ENCODE assay signal across 11 cellular contexts in genomic region chr12:118050972-118051910, GRCh38. TPM values are rescaled to one million over a fixed set of nuclear protein-coding genes. Genes with fewer than 3 reads are reported as not detected.
DNase-seq lines count a peak whose midpoint lies in the region; ATAC-seq, FAIRE-seq and TF ChIP-seq lines count a peak whose summit lies in the region.
"Had no signal": no experiment of that assay in that cellular context is flagged by ENCODE, and none has a peak within 500 bp of the region (broad histone marks: within the 10 kb centered on the region; RNA-seq: fewer than 3 reads in every experiment).

No MANE protein-coding gene starts in this region.

- no peaks in the 10 kb centered on the region for H3K27me3 ChIP-seq in esophagus muscularis mucosa
- H3K27me3 ChIP-seq in prostate gland (replicated peaks; ENCODE audit: insufficient read depth): no peaks in the 10 kb centered on the region

- H3K36me3 Mint-ChIP-seq in activated CD8-positive, alpha-beta T cell treated with anti-CD3 and anti-CD28 coated beads for 36 hours (ENCODE audit: low read depth): peaks cover 29% of the 10 kb centered on the region
- H3K36me3 Mint-ChIP-seq in activated CD8-positive, alpha-beta T cell treated with anti-CD3 and anti-CD28 coated beads, Interleukin-2, amount 10 ng/mL, durations not matched to agents 7 days and 5 days (ENCODE audit: low read depth): peaks cover 31% of the 10 kb centered on the region
- peaks cover 84% of the 10 kb centered on the region for H3K36me3 Mint-ChIP-seq in stimulated activated effector memory CD8-positive, alpha-beta T cell treated with anti-CD3 and anti-CD28 coated beads, Interleukin-12 subunit alpha, Interleukin-12 subunit beta, amount 100 ng/mL, for 72 hours

- TF ChIP-seq POLR2A in esophagus muscularis mucosa (IDR thresholded peaks at IDR 0.05; ENCODE audit: low read depth) (no peak), prostate gland (IDR thresholded peaks at IDR 0.05) (no peak), GM12891 (IDR thresholded peaks at IDR 0.05; ENCODE audit: low read depth, low read length) (no peak)

- H3K27ac Mint-ChIP-seq in activated CD8-positive, alpha-beta T cell treated with anti-CD3 and anti-CD28 coated beads for 36 hours: peak overlapping the region; percentile 68
- H3K27ac Mint-ChIP-seq in activated CD8-positive, alpha-beta T cell treated with anti-CD3 and anti-CD28 coated beads, Interleukin-2, amount 10 ng/mL, durations not matched to agents 7 days and 5 days: no peak overlapping the region
- H3K27ac Mint-ChIP-seq in stimulated activated effector memory CD8-positive, alpha-beta T cell treated with anti-CD3 and anti-CD28 coated beads, Interleukin-12 subunit alpha, Interleukin-12 subunit beta, amount 100 ng/mL, for 72 hours: peak overlapping the region; percentile 89

- no peak for TF ChIP-seq CTCF in activated CD8-positive, alpha-beta T cell treated with anti-CD3 and anti-CD28 coated beads for 36 hours (IDR thresholded peaks at IDR 0.05)
- no peak for TF ChIP-seq CTCF in RWPE1 (conservative IDR thresholded peaks at IDR 0.05; ENCODE audit: low read depth)
- no peak for TF ChIP-seq CTCF in esophagus muscularis mucosa (IDR thresholded peaks at IDR 0.05)
- TF ChIP-seq CTCF in prostate gland (IDR thresholded peaks at IDR 0.05): no peak

- intact Hi-C loops in activated CD8-positive, alpha-beta T cell treated with anti-CD3 and anti-CD28 coated beads for 36 hours (cut with micrococcal nuclease): loop anchor here (10.0 kb wide), 1 partner anchor 176 kb away; no protein-coding TSS in a partner anchor
- intact Hi-C loops in esophagus muscularis mucosa (cut with DNase I) (loop anchor here (5.0 kb wide), 1 partner anchor 34 kb away; the partner anchor contains the start of gene RFC5), prostate gland (cut with DNase I) (no loop called here)

- no peak for FAIRE-seq in GM12891 (lab: Jason Lieb, UNC)

- TF ChIP-seq EP300 in esophagus muscularis mucosa (IDR thresholded peaks at IDR 0.05): no peak

- H3K4me1 ChIP-seq in esophagus muscularis mucosa (peaks cover 35 to 49% (median 38%) of the 10 kb centered on the region in 4 donors), prostate gland (replicated peaks) (no peaks in the 10 kb centered on the region)

- H3K9me3 Mint-ChIP-seq in activated CD8-positive, alpha-beta T cell treated with anti-CD3 and anti-CD28 coated beads for 36 hours: no peaks in the 10 kb centered on the region
- no peaks in the 10 kb centered on the region for H3K9me3 Mint-ChIP-seq in activated CD8-positive, alpha-beta T cell treated with anti-CD3 and anti-CD28 coated beads, Interleukin-2, amount 10 ng/mL, durations not matched to agents 7 days and 5 days (ENCODE audit: insufficient read depth)
- H3K9me3 Mint-ChIP-seq in stimulated activated effector memory CD8-positive, alpha-beta T cell treated with anti-CD3 and anti-CD28 coated beads, Interleukin-12 subunit alpha, Interleukin-12 subunit beta, amount 100 ng/mL, for 72 hours: no peaks in the 10 kb centered on the region
- H3K9me3 Mint-ChIP-seq: activated T-cell treated with anti-CD3 and anti-CD28 coated beads, Interleukin-2, amount 50 U/mL, for 4 hours had no signal

- H3K4me1 Mint-ChIP-seq in activated CD8-positive, alpha-beta T cell treated with anti-CD3 and anti-CD28 coated beads for 36 hours (ENCODE audit: low read depth): peaks cover 39% of the 10 kb centered on the region
- H3K4me1 Mint-ChIP-seq in activated CD8-positive, alpha-beta T cell treated with anti-CD3 and anti-CD28 coated beads, Interleukin-2, amount 10 ng/mL, durations not matched to agents 7 days and 5 days (ENCODE audit: low read depth): peaks cover 17% of the 10 kb centered on the region
- H3K4me1 Mint-ChIP-seq in stimulated activated effector memory CD8-positive, alpha-beta T cell treated with anti-CD3 and anti-CD28 coated beads, Interleukin-12 subunit alpha, Interleukin-12 subunit beta, amount 100 ng/mL, for 72 hours: peaks cover 36% of the 10 kb centered on the region

- 88% methylated on average over 12 of the region's 12 CpGs for WGBS in esophagus muscularis mucosa
- WGBS in prostate gland: 85% methylated on average over 12 of the region's 12 CpGs

- POLR2A ChIA-PET in activated CD8-positive, alpha-beta T cell treated with anti-CD3 and anti-CD28 coated beads for 36 hours (lab: Charles Lee): interaction anchor here (0.8 to 1.2 kb wide), 3 partner anchors 8 to 18 kb away, joined by 3 to 5 read pairs (median 4); no protein-coding TSS in a partner anchor
- POLR2A ChIA-PET in activated CD8-positive, alpha-beta T cell treated with anti-CD3 and anti-CD28 coated beads, Interleukin-2, amount 10 ng/mL, durations not matched to agents 7 days and 5 days (lab: Charles Lee): interaction anchor here (1.2 kb wide), 1 partner anchor 9 kb away, joined by 5 read pairs; the partner anchor contains the start of gene WSB2
- POLR2A ChIA-PET in RWPE1 (lab: Yijun Ruan, JAX; ENCODE audit: low non-redundant PET): no interaction called here

- no peaks in the 10 kb centered on the region for H3K27me3 Mint-ChIP-seq in activated CD8-positive, alpha-beta T cell treated with anti-CD3 and anti-CD28 coated beads for 36 hours
- H3K27me3 Mint-ChIP-seq in activated CD8-positive, alpha-beta T cell treated with anti-CD3 and anti-CD28 coated beads, Interleukin-2, amount 10 ng/mL, durations not matched to agents 7 days and 5 days (ENCODE audit: low read depth): no peaks in the 10 kb centered on the region

- no peaks in the 10 kb centered on the region for H3K9me3 ChIP-seq in esophagus muscularis mucosa
- no peaks in the 10 kb centered on the region for H3K9me3 ChIP-seq in prostate gland

- no peak for ATAC-seq in activated CD8-positive, alpha-beta T cell treated with anti-CD3 and anti-CD28 coated beads for 36 hours
- ATAC-seq in activated CD8-positive, alpha-beta T cell treated with anti-CD3 and anti-CD28 coated beads, Interleukin-2, amount 10 ng/mL, durations not matched to agents 7 days and 5 days: no peak
- ATAC-seq in stimulated activated effector memory CD8-positive, alpha-beta T cell treated with anti-CD3 and anti-CD28 coated beads, Interleukin-12 subunit alpha, Interleukin-12 subunit beta, amount 100 ng/mL, for 72 hours: peak; percentile 66

- H3K36me3 ChIP-seq in esophagus muscularis mucosa (peaks cover 18 to 51% (median 36%) of the 10 kb centered on the region in 4 donors), prostate gland (no peaks in the 10 kb centered on the region)

- H3K4me3 Mint-ChIP-seq in activated CD8-positive, alpha-beta T cell treated with anti-CD3 and anti-CD28 coated beads for 36 hours: no peak overlapping the region
- H3K4me3 Mint-ChIP-seq in activated CD8-positive, alpha-beta T cell treated with anti-CD3 and anti-CD28 coated beads, Interleukin-2, amount 10 ng/mL, durations not matched to agents 7 days and 5 days: no peak overlapping the region
- peak overlapping the region; percentile 48 for H3K4me3 Mint-ChIP-seq in stimulated activated effector memory CD8-positive, alpha-beta T cell treated with anti-CD3 and anti-CD28 coated beads, Interleukin-12 subunit alpha, Interleukin-12 subunit beta, amount 100 ng/mL, for 72 hours
- H3K4me3 Mint-ChIP-seq: activated T-cell treated with anti-CD3 and anti-CD28 coated beads, Interleukin-2, amount 50 U/mL, for 4 hours had no signal

- CTCF ChIA-PET in activated CD8-positive, alpha-beta T cell treated with anti-CD3 and anti-CD28 coated beads for 36 hours (lab: Charles Lee): interaction anchor here (1.2 kb wide), 1 partner anchor 19 kb away, joined by 5 read pairs; no protein-coding TSS in a partner anchor
- CTCF ChIA-PET in activated CD8-positive, alpha-beta T cell treated with anti-CD3 and anti-CD28 coated beads, Interleukin-2, amount 10 ng/mL, durations not matched to agents 7 days and 5 days (lab: Charles Lee): interaction anchor here (2.0 kb wide), 1 partner anchor 13 kb away, joined by 7 read pairs; no protein-coding TSS in a partner anchor
- CTCF ChIA-PET in RWPE1 (lab: Yijun Ruan, JAX): interaction anchor here (0.5 kb wide), 1 partner anchor 1168 kb away, joined by 3 read pairs; no protein-coding TSS in a partner anchor

- H3K4me3 ChIP-seq in esophagus muscularis mucosa (no peak overlapping the region), prostate gland (no peak overlapping the region)

- peak overlapping the region; percentile 82 for H3K27ac ChIP-seq in RWPE1
- peak overlapping the region in 3 of 4 donors; percentile 73 to 77 (median 75) for H3K27ac ChIP-seq in esophagus muscularis mucosa (replicated peaks in 1 of 4)
- peak overlapping the region in 1 of 2 donors; percentile 49 for H3K27ac ChIP-seq in prostate gland

- DNase-seq in activated CD8-positive, alpha-beta T cell treated with anti-CD3 and anti-CD28 coated beads for 36 hours: no peak
- DNase-seq in activated CD8-positive, alpha-beta T cell treated with anti-CD3 and anti-CD28 coated beads, Interleukin-2, amount 10 ng/mL, durations not matched to agents 7 days and 5 days: no peak
- DNase-seq in RWPE1 (ENCODE audit: low spot score) (no peak), esophagus muscularis mucosa (ENCODE audit: extremely low spot score) (no peak), prostate gland (ENCODE audit: low spot score) (no peak), GM12891 (ENCODE audit: insufficient read length, low spot score) (no peak), COLO829 (ENCODE audit: low spot score) (no peak)
- peak in 1 of 2 donors; percentile 67 for DNase-seq in stimulated activated effector memory CD8-positive, alpha-beta T cell treated with anti-CD3 and anti-CD28 coated beads, Interleukin-12 subunit alpha, Interleukin-12 subunit beta, amount 100 ng/mL, for 72 hours (ENCODE audit: low spot score in 2 of 2)
- DNase-seq: activated T-cell treated with anti-CD3 and anti-CD28 coated beads, Interleukin-2, amount 50 U/mL, for 4 hours; cortex of kidney; NCI-H1694 treated with DMSO at 0.1 percent for 48 hours had no signal

RNA-seq across cellular contexts. Expression of gene WSB2, which starts 9.7 kb away (rescaled TPM):
- 10 to 100 TPM; 26.2 to 27.9 TPM for total RNA-seq in activated CD8-positive, alpha-beta T cell treated with anti-CD3 and anti-CD28 coated beads for 36 hours
- total RNA-seq in activated CD8-positive, alpha-beta T cell treated with anti-CD3 and anti-CD28 coated beads, Interleukin-2, amount 10 ng/mL, durations not matched to agents 7 days and 5 days: 10 to 100 TPM; 44.6 to 45.0 TPM
- total RNA-seq in esophagus muscularis mucosa (10 to 100 TPM; 68.5 to 87.7 (median 81.7) TPM), prostate gland (10 to 100 TPM; 41.3 to 99.2 TPM)
- polyA plus RNA-seq in GM12891 (2012; ENCODE audit: low read depth, missing spikeins): 38.5 TPM

RNA-seq across cellular contexts. Expression of gene RFC5, which starts 34.7 kb away (rescaled TPM):
- 10 to 100 TPM; 59.8 to 65.6 TPM for total RNA-seq in activated CD8-positive, alpha-beta T cell treated with anti-CD3 and anti-CD28 coated beads for 36 hours
- 10 to 100 TPM; 52.5 to 57.6 TPM for total RNA-seq in activated CD8-positive, alpha-beta T cell treated with anti-CD3 and anti-CD28 coated beads, Interleukin-2, amount 10 ng/mL, durations not matched to agents 7 days and 5 days
- 10 to 100 TPM in 2 of 4 donors, 1 to 10 TPM in 2; 8.7 to 11.3 (median 10.0) TPM for total RNA-seq in esophagus muscularis mucosa
- total RNA-seq in prostate gland: 10 to 100 TPM; 18.9 to 26.3 TPM
- polyA plus RNA-seq in GM12891 (2012; ENCODE audit: low read depth, missing spikeins): 28.6 TPM

RNA-seq across cellular contexts. Expression of gene VSIG10, which starts 52.6 kb away (rescaled TPM):
- total RNA-seq in activated CD8-positive, alpha-beta T cell treated with anti-CD3 and anti-CD28 coated beads for 36 hours: 1 to 10 TPM; 4.2 to 5.3 TPM
- 1 to 10 TPM; 7.5 to 8.2 TPM for total RNA-seq in activated CD8-positive, alpha-beta T cell treated with anti-CD3 and anti-CD28 coated beads, Interleukin-2, amount 10 ng/mL, durations not matched to agents 7 days and 5 days
- 10 to 100 TPM; 14.1 to 71.7 (median 22.0) TPM for total RNA-seq in esophagus muscularis mucosa
- total RNA-seq in prostate gland: 10 to 100 TPM; 39.8 to 49.5 TPM
- polyA plus RNA-seq in GM12891 (2012; ENCODE audit: low read depth, missing spikeins): 4.3 TPM
